In the genomic region with DNA sequence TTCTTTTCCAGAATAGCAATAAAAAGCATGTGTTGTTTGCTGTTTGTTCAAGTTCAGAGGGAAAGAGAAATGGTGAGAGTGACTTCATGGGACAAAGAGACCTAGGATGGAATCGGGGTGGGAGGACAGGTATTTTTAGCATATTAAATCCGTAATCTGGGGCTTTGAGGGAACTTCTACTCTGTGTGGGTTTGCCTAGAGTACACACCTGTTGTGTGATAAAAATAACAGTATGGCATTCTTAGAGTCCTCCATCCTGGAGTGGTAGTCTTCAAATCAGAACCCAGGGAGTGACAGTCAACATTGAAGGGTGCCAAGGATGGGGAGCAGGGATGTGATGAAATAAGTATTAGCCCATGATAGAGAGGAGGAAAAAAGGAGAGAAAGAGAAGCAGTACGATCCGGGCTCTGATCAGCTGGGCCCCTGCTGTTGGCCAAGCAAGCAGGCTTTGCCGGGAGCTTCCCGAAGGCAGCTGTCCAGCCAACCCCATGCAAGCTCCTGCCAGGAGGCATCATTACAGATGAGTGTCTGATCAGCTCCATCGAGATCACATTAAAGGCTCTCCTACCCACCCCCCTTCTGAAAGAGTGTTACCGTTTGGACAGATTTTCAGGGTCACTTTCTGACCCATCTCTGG, we compare ENCODE assay signal across 22 cellular contexts.
DNase-seq lines count a peak whose midpoint lies in the region; ATAC-seq and TF ChIP-seq lines count a peak whose summit lies in the region.
"Had no signal": no experiment of that assay in that cellular context is flagged by ENCODE, and none has a peak within 500 bp of the region (broad histone marks: within the 10 kb centered on the region; RNA-seq: fewer than 3 reads in every experiment).

No MANE protein-coding gene starts in this region.

- intact Hi-C loops in left ventricle myocardium superior (cut with micrococcal nuclease) (no loop called here), cardiac septum (cut with DNase I) (no loop called here)

- no peak overlapping the region for H3K4me3 ChIP-seq in HEK293 (ENCODE audit: low read depth, low read length)
- no peak overlapping the region for H3K4me3 ChIP-seq in suprapubic skin
- H3K4me3 ChIP-seq: K562, SK-N-MC had no signal

- H3K27me3 Mint-ChIP-seq in glutamatergic neuron (ENCODE audit: unreplicated experiment), result peaks cover 2% of the 10 kb centered on the region

- no peak overlapping the region for H3K27ac Mint-ChIP-seq in glutamatergic neuron (ENCODE audit: unreplicated experiment)
- H3K27ac Mint-ChIP-seq: CD4-positive, CD25-positive, alpha-beta regulatory T cell had no signal

- DNase-seq in left ventricle myocardium superior (peak; percentile 38), cardiac septum (ENCODE audit: low spot score) (no peak), glutamatergic neuron (peak; percentile 24), suprapubic skin (ENCODE audit: low spot score in 2 of 2) (no peak), NCI-H2107 treated with DMSO at 0.1 percent for 48 hours (lab: John Stamatoyannopoulos, UW; ENCODE audit: unreplicated experiment) (no peak), HuH-7.5 (ENCODE audit: low spot score) (no peak), SW480 (ENCODE audit: low spot score) (no peak)
- DNase-seq: AML-193; CD4-positive, CD25-positive, alpha-beta regulatory T cell; COR-L47; DMS153; GDM1; NCI-H1436; NCI-H2029; NCI-H2171; NCI-H526; SHP77; T-helper 1 cell had no signal

- WGBS in suprapubic skin, result 73% methylated on average over 8 of the region's 8 CpGs

- no peak overlapping the region for H3K27ac ChIP-seq in HEK293 (ENCODE audit: extremely low read depth, low read depth, low read length)
- H3K27ac ChIP-seq in suprapubic skin, result peak overlapping the region; percentile 17
- H3K27ac ChIP-seq: SK-N-MC had no signal

- TF ChIP-seq EP300 in suprapubic skin (IDR thresholded peaks at IDR 0.05), result no peak

- H3K4me1 Mint-ChIP-seq in glutamatergic neuron (ENCODE audit: low read depth, unreplicated experiment), result peaks cover 18% of the 10 kb centered on the region

- H3K36me3 ChIP-seq in HEK293 (ENCODE audit: control insufficient read depth in 2 of 2, insufficient read depth in 1 of 2, low read length in 2 of 2) (no peaks in the 10 kb centered on the region), suprapubic skin (no peaks in the 10 kb centered on the region)

- CTCF ChIA-PET in HEK293 (lab: Yijun Ruan, JAX), result interaction anchor here (0.5 kb wide), 1 partner anchor 102 kb away, joined by 4 read pairs; no protein-coding TSS in a partner anchor

- H3K27me3 ChIP-seq in suprapubic skin, result no peaks in the 10 kb centered on the region

- TF ChIP-seq POLR2A in suprapubic skin (IDR thresholded peaks at IDR 0.05), result no peak

- peaks cover 5% of the 10 kb centered on the region for H3K36me3 Mint-ChIP-seq in glutamatergic neuron (ENCODE audit: unreplicated experiment)
- H3K36me3 Mint-ChIP-seq: CD4-positive, CD25-positive, alpha-beta regulatory T cell had no signal

- ATAC-seq in left ventricle myocardium superior, result peak; percentile 26
- ATAC-seq: HCT116 had no signal

- POLR2A ChIA-PET in HEK293 (lab: Yijun Ruan, JAX), result no interaction called here

- H3K9me3 Mint-ChIP-seq in glutamatergic neuron (ENCODE audit: unreplicated experiment), result peaks cover 2% of the 10 kb centered on the region

- H3K4me1 ChIP-seq in HEK293 (ENCODE audit: control insufficient read depth, insufficient read depth, low read length), result no peaks in the 10 kb centered on the region
- H3K4me1 ChIP-seq in suprapubic skin, result peaks cover 12% of the 10 kb centered on the region

- H3K9me3 ChIP-seq in HEK293 (ENCODE audit: control insufficient read depth, insufficient read depth, low read depth, low read length), result no peaks in the 10 kb centered on the region
- H3K9me3 ChIP-seq in suprapubic skin, result no peaks in the 10 kb centered on the region

- no peak overlapping the region for H3K4me3 Mint-ChIP-seq in glutamatergic neuron (ENCODE audit: unreplicated experiment)
- H3K4me3 Mint-ChIP-seq: CD4-positive, CD25-positive, alpha-beta regulatory T cell had no signal

- TF ChIP-seq CTCF in HEK293 (tag by site-specific recombination; IDR thresholded peaks at IDR 0.05) (no peak), glutamatergic neuron (IDR thresholded peaks at IDR 0.05; ENCODE audit: partially characterized antibody, unreplicated experiment) (no peak), suprapubic skin (IDR thresholded peaks at IDR 0.05) (no peak)

TF ChIP-seq in HEK293, 187 proteins besides CTCF, POLR2A, EP300 and RAD21:
- TF ChIP-seq SALL2 (tag by site-specific recombination; IDR thresholded peaks at IDR 0.05; ENCODE audit: borderline replicate concordance) (no peak), ZNF133 (tag by site-specific recombination; IDR thresholded peaks at IDR 0.05) (no peak), ZXDB (tag by site-specific recombination; IDR thresholded peaks at IDR 0.05) (no peak)
- TF ChIP-seq, protein P1, sequence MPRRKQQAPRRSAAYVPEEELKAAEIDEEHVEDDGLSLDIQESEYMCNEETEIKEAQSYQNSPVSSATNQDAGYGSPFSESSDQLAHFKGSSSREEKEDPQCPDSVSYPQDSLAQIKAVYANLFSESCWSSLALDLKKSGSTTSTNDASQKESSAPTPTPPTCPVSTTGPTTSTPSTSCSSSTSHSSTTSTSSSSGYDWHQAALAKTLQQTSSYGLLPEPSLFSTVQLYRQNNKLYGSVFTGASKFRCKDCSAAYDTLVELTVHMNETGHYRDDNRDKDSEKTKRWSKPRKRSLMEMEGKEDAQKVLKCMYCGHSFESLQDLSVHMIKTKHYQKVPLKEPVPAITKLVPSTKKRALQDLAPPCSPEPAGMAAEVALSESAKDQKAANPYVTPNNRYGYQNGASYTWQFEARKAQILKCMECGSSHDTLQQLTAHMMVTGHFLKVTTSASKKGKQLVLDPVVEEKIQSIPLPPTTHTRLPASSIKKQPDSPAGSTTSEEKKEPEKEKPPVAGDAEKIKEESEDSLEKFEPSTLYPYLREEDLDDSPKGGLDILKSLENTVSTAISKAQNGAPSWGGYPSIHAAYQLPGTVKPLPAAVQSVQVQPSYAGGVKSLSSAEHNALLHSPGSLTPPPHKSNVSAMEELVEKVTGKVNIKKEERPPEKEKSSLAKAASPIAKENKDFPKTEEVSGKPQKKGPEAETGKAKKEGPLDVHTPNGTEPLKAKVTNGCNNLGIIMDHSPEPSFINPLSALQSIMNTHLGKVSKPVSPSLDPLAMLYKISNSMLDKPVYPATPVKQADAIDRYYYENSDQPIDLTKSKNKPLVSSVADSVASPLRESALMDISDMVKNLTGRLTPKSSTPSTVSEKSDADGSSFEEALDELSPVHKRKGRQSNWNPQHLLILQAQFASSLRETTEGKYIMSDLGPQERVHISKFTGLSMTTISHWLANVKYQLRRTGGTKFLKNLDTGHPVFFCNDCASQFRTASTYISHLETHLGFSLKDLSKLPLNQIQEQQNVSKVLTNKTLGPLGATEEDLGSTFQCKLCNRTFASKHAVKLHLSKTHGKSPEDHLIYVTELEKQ (tag by site-specific recombination; IDR thresholded peaks at IDR 0.05; ENCODE audit: borderline replicate concordance), result no peak
- TF ChIP-seq, protein P2, sequence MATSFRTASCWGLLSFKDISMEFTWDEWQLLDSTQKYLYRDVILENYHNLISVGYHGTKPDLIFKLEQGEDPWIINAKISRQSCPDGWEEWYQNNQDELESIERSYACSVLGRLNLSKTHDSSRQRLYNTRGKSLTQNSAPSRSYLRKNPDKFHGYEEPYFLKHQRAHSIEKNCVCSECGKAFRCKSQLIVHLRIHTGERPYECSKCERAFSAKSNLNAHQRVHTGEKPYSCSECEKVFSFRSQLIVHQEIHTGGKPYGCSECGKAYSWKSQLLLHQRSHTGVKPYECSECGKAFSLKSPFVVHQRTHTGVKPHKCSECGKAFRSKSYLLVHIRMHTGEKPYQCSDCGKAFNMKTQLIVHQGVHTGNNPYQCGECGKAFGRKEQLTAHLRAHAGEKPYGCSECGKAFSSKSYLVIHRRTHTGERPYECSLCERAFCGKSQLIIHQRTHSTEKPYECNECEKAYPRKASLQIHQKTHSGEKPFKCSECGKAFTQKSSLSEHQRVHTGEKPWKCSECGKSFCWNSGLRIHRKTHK (tag by site-specific recombination; IDR thresholded peaks at IDR 0.05), result no peak
- TF ChIP-seq, protein P3, sequence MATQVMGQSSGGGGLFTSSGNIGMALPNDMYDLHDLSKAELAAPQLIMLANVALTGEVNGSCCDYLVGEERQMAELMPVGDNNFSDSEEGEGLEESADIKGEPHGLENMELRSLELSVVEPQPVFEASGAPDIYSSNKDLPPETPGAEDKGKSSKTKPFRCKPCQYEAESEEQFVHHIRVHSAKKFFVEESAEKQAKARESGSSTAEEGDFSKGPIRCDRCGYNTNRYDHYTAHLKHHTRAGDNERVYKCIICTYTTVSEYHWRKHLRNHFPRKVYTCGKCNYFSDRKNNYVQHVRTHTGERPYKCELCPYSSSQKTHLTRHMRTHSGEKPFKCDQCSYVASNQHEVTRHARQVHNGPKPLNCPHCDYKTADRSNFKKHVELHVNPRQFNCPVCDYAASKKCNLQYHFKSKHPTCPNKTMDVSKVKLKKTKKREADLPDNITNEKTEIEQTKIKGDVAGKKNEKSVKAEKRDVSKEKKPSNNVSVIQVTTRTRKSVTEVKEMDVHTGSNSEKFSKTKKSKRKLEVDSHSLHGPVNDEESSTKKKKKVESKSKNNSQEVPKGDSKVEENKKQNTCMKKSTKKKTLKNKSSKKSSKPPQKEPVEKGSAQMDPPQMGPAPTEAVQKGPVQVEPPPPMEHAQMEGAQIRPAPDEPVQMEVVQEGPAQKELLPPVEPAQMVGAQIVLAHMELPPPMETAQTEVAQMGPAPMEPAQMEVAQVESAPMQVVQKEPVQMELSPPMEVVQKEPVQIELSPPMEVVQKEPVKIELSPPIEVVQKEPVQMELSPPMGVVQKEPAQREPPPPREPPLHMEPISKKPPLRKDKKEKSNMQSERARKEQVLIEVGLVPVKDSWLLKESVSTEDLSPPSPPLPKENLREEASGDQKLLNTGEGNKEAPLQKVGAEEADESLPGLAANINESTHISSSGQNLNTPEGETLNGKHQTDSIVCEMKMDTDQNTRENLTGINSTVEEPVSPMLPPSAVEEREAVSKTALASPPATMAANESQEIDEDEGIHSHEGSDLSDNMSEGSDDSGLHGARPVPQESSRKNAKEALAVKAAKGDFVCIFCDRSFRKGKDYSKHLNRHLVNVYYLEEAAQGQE (tag by site-specific recombination; IDR thresholded peaks at IDR 0.05), result 0 out of 2 replicates have a peak, but pooled peaks have one; percentile 17

Comparison
In these comparisons a context has a peak if more than half of its experiments do, and no peak if none do; other contexts are left out.
1. DNase-seq: peak in left ventricle myocardium superior (single experiment) and glutamatergic neuron (single experiment); none in cardiac septum (single experiment), suprapubic skin (0 of 2), NCI-H2107 treated with DMSO at 0.1 percent for 48 hours (single experiment), HuH-7.5 (single experiment) and SW480 (single experiment).